1 cellular context compared by ENCODE assay signal in the genomic region with DNA sequence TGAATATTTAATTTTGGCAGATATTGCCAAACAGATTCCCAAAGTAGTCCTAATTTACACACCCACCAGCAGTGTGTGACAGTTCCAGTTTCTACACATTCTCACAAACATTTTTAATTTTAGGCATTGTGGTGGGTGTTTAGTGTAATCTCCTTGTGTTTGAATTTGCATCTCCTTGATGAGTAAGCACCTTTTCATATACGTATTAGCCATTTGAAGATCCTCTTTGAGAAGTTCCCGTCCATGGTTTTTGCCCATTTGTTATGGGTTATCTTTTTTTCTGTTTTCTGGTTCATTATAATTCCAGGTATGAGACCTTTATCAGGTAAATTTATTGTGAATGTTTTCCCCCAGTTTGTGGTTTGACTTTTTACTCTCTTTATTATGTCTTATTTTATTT.
TF ChIP-seq lines count a peak whose summit lies in the region.

No MANE protein-coding gene starts in this region.

TF ChIP-seq in K562, 482 proteins besides CTCF, POLR2A, EP300 and RAD21:
- TF ChIP-seq ARID3A (IDR thresholded peaks at IDR 0.05; ENCODE audit: borderline replicate concordance, low read depth, low read length) (0 out of 2 replicates have a peak, but pooled peaks have one; percentile 25), IRF2 (CRISPR knock-in tag; IDR thresholded peaks at IDR 0.05) (no peak), MAFK (IDR thresholded peaks at IDR 0.05; ENCODE audit: low read length) (peak; percentile 73), TFAM (CRISPR knock-in tag; conservative IDR thresholded peaks at IDR 0.05) (no peak), ZNF316 (IDR thresholded peaks at IDR 0.05) (peak; percentile 97), TBP (optimal IDR thresholded peaks at IDR 0.05; ENCODE audit: low read depth, low read length) (peak; percentile 44), MAFF (IDR thresholded peaks at IDR 0.05; ENCODE audit: low read length) (peak; percentile 82), NCOR1 (IDR thresholded peaks at IDR 0.05) (peak; percentile 17; the same call in 1 of the 2 replicates), DACH1 (IDR thresholded peaks at IDR 0.05; ENCODE audit: partially characterized antibody) (no peak), NCOA6 (IDR thresholded peaks at IDR 0.05) (0 out of 2 replicates have a peak, but pooled peaks have one; percentile 26), MAFG (tag; conservative IDR thresholded peaks at IDR 0.05) (peak; percentile 79), GATAD2B (IDR thresholded peaks at IDR 0.05; ENCODE audit: borderline replicate concordance) (peak; percentile 5; the same call in 1 of the 2 replicates), NFE2 (IDR thresholded peaks at IDR 0.05; ENCODE audit: low read depth) (peak; percentile 91), C11orf30 (IDR thresholded peaks at IDR 0.05; ENCODE audit: low read depth) (peak; percentile 95), SP1 (CRISPR knock-in tag; IDR thresholded peaks at IDR 0.05) (no peak), ILF3 (IDR thresholded peaks at IDR 0.05; ENCODE audit: borderline replicate concordance) (peak; percentile 45; the same call in 1 of the 2 replicates), MCM2 (IDR thresholded peaks at IDR 0.05; ENCODE audit: low read depth) (no peak), TRIM24 (IDR thresholded peaks at IDR 0.05) (0 out of 4 replicates have a peak, but pooled peaks of 1 of the 2 experiments have one; percentile 11), JUNB (CRISPR knock-in tag; conservative IDR thresholded peaks at IDR 0.05) (no peak), GATAD2A (IDR thresholded peaks at IDR 0.05) (0 out of 2 replicates have a peak, but pooled peaks have one; percentile 36), MYBL2 (IDR thresholded peaks at IDR 0.05; ENCODE audit: low read depth) (0 out of 2 replicates have a peak, but pooled peaks have one; percentile 14), MYBL2 (CRISPR knock-in tag; IDR thresholded peaks at IDR 0.05; ENCODE audit: borderline replicate concordance) (no peak), POLR2H (tag; IDR thresholded peaks at IDR 0.05; ENCODE audit: low read depth) (0 out of 2 replicates have a peak, but pooled peaks have one; percentile 53), HNRNPH1 (optimal IDR thresholded peaks at IDR 0.05; ENCODE audit: low read depth, low read length) (no peak), ZNF408 (CRISPR knock-in tag; IDR thresholded peaks at IDR 0.05; ENCODE audit: low read depth) (no peak), RFX5 (IDR thresholded peaks at IDR 0.05; ENCODE audit: low read depth, low read length) (no peak), NR2C1 (IDR thresholded peaks at IDR 0.05) (0 out of 2 replicates have a peak, but pooled peaks have one; percentile 30), NR2C1 (tag; IDR thresholded peaks at IDR 0.05) (no peak), ZNF707 (CRISPR knock-in tag; conservative IDR thresholded peaks at IDR 0.05) (no peak), USF1 (CRISPR knock-in tag; IDR thresholded peaks at IDR 0.05) (no peak), NFXL1 (CRISPR knock-in tag; IDR thresholded peaks at IDR 0.05) (no peak), GATA2 (CRISPR knock-in tag; IDR thresholded peaks at IDR 0.05) (no peak), CREBBP (IDR thresholded peaks at IDR 0.05; ENCODE audit: low read depth, low read length) (no peak), ZNF512 (tag; IDR thresholded peaks at IDR 0.05) (no peak), MNT (conservative IDR thresholded peaks at IDR 0.05) (0 out of 4 replicates have a peak, but pooled peaks of 1 of the 2 experiments have one; percentile 13)
- TF ChIP-seq, protein P1, sequence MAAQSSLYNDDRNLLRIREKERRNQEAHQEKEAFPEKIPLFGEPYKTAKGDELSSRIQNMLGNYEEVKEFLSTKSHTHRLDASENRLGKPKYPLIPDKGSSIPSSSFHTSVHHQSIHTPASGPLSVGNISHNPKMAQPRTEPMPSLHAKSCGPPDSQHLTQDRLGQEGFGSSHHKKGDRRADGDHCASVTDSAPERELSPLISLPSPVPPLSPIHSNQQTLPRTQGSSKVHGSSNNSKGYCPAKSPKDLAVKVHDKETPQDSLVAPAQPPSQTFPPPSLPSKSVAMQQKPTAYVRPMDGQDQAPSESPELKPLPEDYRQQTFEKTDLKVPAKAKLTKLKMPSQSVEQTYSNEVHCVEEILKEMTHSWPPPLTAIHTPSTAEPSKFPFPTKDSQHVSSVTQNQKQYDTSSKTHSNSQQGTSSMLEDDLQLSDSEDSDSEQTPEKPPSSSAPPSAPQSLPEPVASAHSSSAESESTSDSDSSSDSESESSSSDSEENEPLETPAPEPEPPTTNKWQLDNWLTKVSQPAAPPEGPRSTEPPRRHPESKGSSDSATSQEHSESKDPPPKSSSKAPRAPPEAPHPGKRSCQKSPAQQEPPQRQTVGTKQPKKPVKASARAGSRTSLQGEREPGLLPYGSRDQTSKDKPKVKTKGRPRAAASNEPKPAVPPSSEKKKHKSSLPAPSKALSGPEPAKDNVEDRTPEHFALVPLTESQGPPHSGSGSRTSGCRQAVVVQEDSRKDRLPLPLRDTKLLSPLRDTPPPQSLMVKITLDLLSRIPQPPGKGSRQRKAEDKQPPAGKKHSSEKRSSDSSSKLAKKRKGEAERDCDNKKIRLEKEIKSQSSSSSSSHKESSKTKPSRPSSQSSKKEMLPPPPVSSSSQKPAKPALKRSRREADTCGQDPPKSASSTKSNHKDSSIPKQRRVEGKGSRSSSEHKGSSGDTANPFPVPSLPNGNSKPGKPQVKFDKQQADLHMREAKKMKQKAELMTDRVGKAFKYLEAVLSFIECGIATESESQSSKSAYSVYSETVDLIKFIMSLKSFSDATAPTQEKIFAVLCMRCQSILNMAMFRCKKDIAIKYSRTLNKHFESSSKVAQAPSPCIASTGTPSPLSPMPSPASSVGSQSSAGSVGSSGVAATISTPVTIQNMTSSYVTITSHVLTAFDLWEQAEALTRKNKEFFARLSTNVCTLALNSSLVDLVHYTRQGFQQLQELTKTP (IDR thresholded peaks at IDR 0.05; ENCODE audit: low read depth in 1 of 2, partially characterized antibody in 2 of 2), result peak in 1 of 2 experiments; percentile 67
- TF ChIP-seq, protein P2, sequence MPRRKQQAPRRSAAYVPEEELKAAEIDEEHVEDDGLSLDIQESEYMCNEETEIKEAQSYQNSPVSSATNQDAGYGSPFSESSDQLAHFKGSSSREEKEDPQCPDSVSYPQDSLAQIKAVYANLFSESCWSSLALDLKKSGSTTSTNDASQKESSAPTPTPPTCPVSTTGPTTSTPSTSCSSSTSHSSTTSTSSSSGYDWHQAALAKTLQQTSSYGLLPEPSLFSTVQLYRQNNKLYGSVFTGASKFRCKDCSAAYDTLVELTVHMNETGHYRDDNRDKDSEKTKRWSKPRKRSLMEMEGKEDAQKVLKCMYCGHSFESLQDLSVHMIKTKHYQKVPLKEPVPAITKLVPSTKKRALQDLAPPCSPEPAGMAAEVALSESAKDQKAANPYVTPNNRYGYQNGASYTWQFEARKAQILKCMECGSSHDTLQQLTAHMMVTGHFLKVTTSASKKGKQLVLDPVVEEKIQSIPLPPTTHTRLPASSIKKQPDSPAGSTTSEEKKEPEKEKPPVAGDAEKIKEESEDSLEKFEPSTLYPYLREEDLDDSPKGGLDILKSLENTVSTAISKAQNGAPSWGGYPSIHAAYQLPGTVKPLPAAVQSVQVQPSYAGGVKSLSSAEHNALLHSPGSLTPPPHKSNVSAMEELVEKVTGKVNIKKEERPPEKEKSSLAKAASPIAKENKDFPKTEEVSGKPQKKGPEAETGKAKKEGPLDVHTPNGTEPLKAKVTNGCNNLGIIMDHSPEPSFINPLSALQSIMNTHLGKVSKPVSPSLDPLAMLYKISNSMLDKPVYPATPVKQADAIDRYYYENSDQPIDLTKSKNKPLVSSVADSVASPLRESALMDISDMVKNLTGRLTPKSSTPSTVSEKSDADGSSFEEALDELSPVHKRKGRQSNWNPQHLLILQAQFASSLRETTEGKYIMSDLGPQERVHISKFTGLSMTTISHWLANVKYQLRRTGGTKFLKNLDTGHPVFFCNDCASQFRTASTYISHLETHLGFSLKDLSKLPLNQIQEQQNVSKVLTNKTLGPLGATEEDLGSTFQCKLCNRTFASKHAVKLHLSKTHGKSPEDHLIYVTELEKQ (CRISPR knock-in tag; IDR thresholded peaks at IDR 0.05), result no peak
- TF ChIP-seq, protein P3, sequence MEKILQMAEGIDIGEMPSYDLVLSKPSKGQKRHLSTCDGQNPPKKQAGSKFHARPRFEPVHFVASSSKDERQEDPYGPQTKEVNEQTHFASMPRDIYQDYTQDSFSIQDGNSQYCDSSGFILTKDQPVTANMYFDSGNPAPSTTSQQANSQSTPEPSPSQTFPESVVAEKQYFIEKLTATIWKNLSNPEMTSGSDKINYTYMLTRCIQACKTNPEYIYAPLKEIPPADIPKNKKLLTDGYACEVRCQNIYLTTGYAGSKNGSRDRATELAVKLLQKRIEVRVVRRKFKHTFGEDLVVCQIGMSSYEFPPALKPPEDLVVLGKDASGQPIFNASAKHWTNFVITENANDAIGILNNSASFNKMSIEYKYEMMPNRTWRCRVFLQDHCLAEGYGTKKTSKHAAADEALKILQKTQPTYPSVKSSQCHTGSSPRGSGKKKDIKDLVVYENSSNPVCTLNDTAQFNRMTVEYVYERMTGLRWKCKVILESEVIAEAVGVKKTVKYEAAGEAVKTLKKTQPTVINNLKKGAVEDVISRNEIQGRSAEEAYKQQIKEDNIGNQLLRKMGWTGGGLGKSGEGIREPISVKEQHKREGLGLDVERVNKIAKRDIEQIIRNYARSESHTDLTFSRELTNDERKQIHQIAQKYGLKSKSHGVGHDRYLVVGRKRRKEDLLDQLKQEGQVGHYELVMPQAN (IDR thresholded peaks at IDR 0.05; ENCODE audit: borderline replicate concordance), result no peak
